In genomic region chr22:35627267-35628041, GRCh38 we compare ENCODE assay signal across 8 cellular contexts.
DNase-seq lines count a peak whose midpoint lies in the region; ATAC-seq, FAIRE-seq and TF ChIP-seq lines count a peak whose summit lies in the region.

No MANE protein-coding gene starts in this region.

- H3K4me3 ChIP-seq in WI38 (ENCODE audit: low read depth, low read length), result peak overlapping the region; percentile 54

- peak; percentile 49 for FAIRE-seq in islet of Langerhans (lab: Jason Lieb, UNC)

- peak; percentile 91 for DNase-seq in GM04504 (ENCODE audit: low read depth)
- peak; percentile 42 for DNase-seq in NCI-H128 (lab: John Stamatoyannopoulos, UW; ENCODE audit: unreplicated experiment)
- DNase-seq in cerebellar cortex (ENCODE audit: low spot score), result peak; percentile 56
- DNase-seq in stimulated activated CD4-positive, alpha-beta T cell treated with anti-CD3 and anti-CD28 coated beads, Interleukin-12 subunit alpha, Interleukin-12 subunit beta, amount 100 ng/mL, for 48 hours (ENCODE audit: low read depth in 2 of 3, low spot score in 1 of 3), result peak; percentile 29 to 60 (median 55)

- no peak for ATAC-seq in HG02759 (IDR thresholded peaks at IDR 0.05; ENCODE audit: unreplicated experiment)
- ATAC-seq in GM21360 (IDR thresholded peaks at IDR 0.05; ENCODE audit: unreplicated experiment), result no peak

- peak; percentile 39 for TF ChIP-seq CTCF in WI38 (IDR thresholded peaks at IDR 0.05; ENCODE audit: low read depth, low read length)
